ENCODE assay signal across 10 cellular contexts in genomic region chr10:110078317-110078716, GRCh38.
DNase-seq lines count a peak whose midpoint lies in the region; ATAC-seq and TF ChIP-seq lines count a peak whose summit lies in the region.
"Had no signal": no experiment of that assay in that cellular context is flagged by ENCODE, and none has a peak within 500 bp of the region (broad histone marks: within the 10 kb centered on the region; RNA-seq: fewer than 3 reads in every experiment).

No MANE protein-coding gene starts in this region.

- H3K27ac Mint-ChIP-seq in CD8-positive, alpha-beta T cell, result peak overlapping the region; percentile 96
- peak overlapping the region; percentile 89 to 90 for H3K27ac Mint-ChIP-seq in effector memory CD8-positive, alpha-beta T cell

- no peaks in the 10 kb centered on the region for H3K36me3 ChIP-seq in CD8-positive, alpha-beta T cell (ENCODE audit: insufficient read depth, low read length)
- H3K36me3 ChIP-seq in OCI-LY7 (ENCODE audit: insufficient read depth, low read length), result no peaks in the 10 kb centered on the region
- no peaks in the 10 kb centered on the region for H3K36me3 ChIP-seq in skeletal muscle tissue (ENCODE audit: control insufficient read depth in 3 of 3, insufficient read depth in 3 of 3, low read length in 3 of 3)
- H3K36me3 ChIP-seq in prostate gland, result no peaks in the 10 kb centered on the region

- ATAC-seq in CD8-positive, alpha-beta T cell, result no peak
- no peak for ATAC-seq in effector memory CD8-positive, alpha-beta T cell (replicated peaks)

- H3K9ac ChIP-seq in skeletal muscle tissue (ENCODE audit: low read depth in 1 of 3, low read length in 3 of 3), result no peak overlapping the region

- no peak for DNase-seq in CD8-positive, alpha-beta T cell
- DNase-seq in OCI-LY7 (ENCODE audit: low spot score) (no peak), NCI-H1417 (lab: John Stamatoyannopoulos, UW) (no peak), NOMO-1 (lab: John Stamatoyannopoulos, UW; ENCODE audit: unreplicated experiment in 2 of 2) (no peak), prostate gland (ENCODE audit: low spot score) (no peak)
- DNase-seq in effector memory CD8-positive, alpha-beta T cell, result no peak
- DNase-seq: DMS153, foreskin fibroblast, trophoblast cell had no signal

- intact Hi-C loops in CD8-positive, alpha-beta T cell (cut with DNase I, micrococcal nuclease), result loop anchor here (5.0 kb wide), 2 partner anchors 66 to 156 kb away; partner anchors contain the start of gene XPNPEP1 (in 1 of the 2)
- intact Hi-C loops in OCI-LY7 (cut with micrococcal nuclease; ENCODE audit: unreplicated experiment), result no loop called here
- intact Hi-C loops in prostate gland (cut with DNase I), result no loop called here

- 50% methylated on average over 3 of the region's 3 CpGs for WGBS in prostate gland

- TF ChIP-seq CTCF in CD8-positive, alpha-beta T cell (IDR thresholded peaks at IDR 0.05), result no peak
- TF ChIP-seq CTCF in OCI-LY7 (conservative IDR thresholded peaks at IDR 0.05; ENCODE audit: low read length), result no peak
- no peak for TF ChIP-seq CTCF in prostate gland (IDR thresholded peaks at IDR 0.05)

- peak overlapping the region; percentile 48 for H3K27ac ChIP-seq in CD8-positive, alpha-beta T cell (ENCODE audit: low read depth, low read length)
- no peak overlapping the region for H3K27ac ChIP-seq in OCI-LY7 (ENCODE audit: low read depth, low read length, poor library complexity, severe bottlenecking)
- H3K27ac ChIP-seq in skeletal muscle tissue (ENCODE audit: low read depth, low read length), result peak overlapping the region; percentile 51
- no peak overlapping the region for H3K27ac ChIP-seq in prostate gland

- no peaks in the 10 kb centered on the region for H3K9me3 Mint-ChIP-seq in CD8-positive, alpha-beta T cell
- H3K9me3 Mint-ChIP-seq in effector memory CD8-positive, alpha-beta T cell, result no peaks in the 10 kb centered on the region

- no peaks in the 10 kb centered on the region for H3K27me3 Mint-ChIP-seq in CD8-positive, alpha-beta T cell (ENCODE audit: low read depth)
- H3K27me3 Mint-ChIP-seq in effector memory CD8-positive, alpha-beta T cell, result no peaks in the 10 kb centered on the region

- H4K20me1 ChIP-seq in OCI-LY7 (ENCODE audit: insufficient read depth, low read length), result no peaks in the 10 kb centered on the region

- 0 out of 2 replicates have a peak overlapping the region, but pooled peaks have one; percentile 61 for H3K4me2 ChIP-seq in OCI-LY7 (ENCODE audit: low read length)

- peaks cover 87% of the 10 kb centered on the region for H3K4me1 ChIP-seq in CD8-positive, alpha-beta T cell (ENCODE audit: insufficient read depth, low read length)
- H3K4me1 ChIP-seq in OCI-LY7 (ENCODE audit: insufficient read depth, low read length, poor library complexity, severe bottlenecking) (peaks cover 58% of the 10 kb centered on the region), skeletal muscle tissue (ENCODE audit: control insufficient read depth in 3 of 3, insufficient read depth in 3 of 3, low read length in 3 of 3) (peaks cover 20 to 47% (median 33%) of the 10 kb centered on the region in 3 donors), prostate gland (replicated peaks) (no peaks in the 10 kb centered on the region)

- POLR2A ChIA-PET in CD8-positive, alpha-beta T cell (lab: Charles Lee), result interaction anchor here (1.4 to 1.5 kb wide), 2 partner anchors 70 to 71 kb away, joined by 3 to 4 read pairs; partner anchors contain the start of gene ADD3
- POLR2A ChIA-PET in OCI-LY7 (lab: Charles Lee), result interaction anchor here (0.5 to 2.9 kb wide), 12 partner anchors 10 to 71 kb away, joined by 3 to 26 read pairs (median 4); partner anchors contain the start of gene ADD3

- peak overlapping the region; percentile 17 for H3K4me3 ChIP-seq in CD8-positive, alpha-beta T cell (ENCODE audit: low read depth, low read length)
- H3K4me3 ChIP-seq in OCI-LY7 (ENCODE audit: low read depth, low read length, poor library complexity, severe bottlenecking) (no peak overlapping the region), skeletal muscle tissue (ENCODE audit: low read length in 3 of 3) (peak overlapping the region in 1 of 3 donors; percentile 19), prostate gland (no peak overlapping the region)

- H3K36me3 Mint-ChIP-seq in CD8-positive, alpha-beta T cell, result peaks cover 3% of the 10 kb centered on the region
- H3K36me3 Mint-ChIP-seq in effector memory CD8-positive, alpha-beta T cell (ENCODE audit: insufficient read depth), result peaks cover 11% of the 10 kb centered on the region

- H3K27me3 ChIP-seq in CD8-positive, alpha-beta T cell (ENCODE audit: insufficient read depth, low read length), result no peaks in the 10 kb centered on the region
- H3K27me3 ChIP-seq in skeletal muscle tissue (ENCODE audit: control insufficient read depth in 3 of 3, insufficient read depth in 3 of 3, low read length in 3 of 3) (no peaks in the 10 kb centered on the region), prostate gland (replicated peaks; ENCODE audit: insufficient read depth) (no peaks in the 10 kb centered on the region)

- H3K9me2 ChIP-seq in OCI-LY7 (ENCODE audit: insufficient read depth, low read length), result no peaks in the 10 kb centered on the region

- CTCF ChIA-PET in CD8-positive, alpha-beta T cell (lab: Charles Lee), result interaction anchor here (0.9 to 1.9 kb wide), 7 partner anchors 8 to 121 kb away, joined by 3 to 7 read pairs (median 4); no protein-coding TSS in a partner anchor
- CTCF ChIA-PET in OCI-LY7 (lab: Charles Lee; ENCODE audit: unreplicated experiment), result no interaction called here

- no TSS peak for BruUV-seq in OCI-LY7 (replicated peaks; lab: Mats Ljungman, UMichigan)

- peak overlapping the region; percentile 79 for H3K4me3 Mint-ChIP-seq in CD8-positive, alpha-beta T cell
- H3K4me3 Mint-ChIP-seq in effector memory CD8-positive, alpha-beta T cell, result peak overlapping the region; percentile 78 to 83

- no peak overlapping the region for H2AFZ ChIP-seq in OCI-LY7 (ENCODE audit: low read length)

- H3K79me2 ChIP-seq in OCI-LY7 (ENCODE audit: insufficient read depth, low read depth, low read length), result peaks cover 33% of the 10 kb centered on the region

- no peaks in the 10 kb centered on the region for H3K9me3 ChIP-seq in CD8-positive, alpha-beta T cell (ENCODE audit: low read length)
- H3K9me3 ChIP-seq in OCI-LY7 (ENCODE audit: low read length) (no peaks in the 10 kb centered on the region), skeletal muscle tissue (ENCODE audit: control insufficient read depth in 3 of 3, low read length in 3 of 3) (no peaks in the 10 kb centered on the region), prostate gland (no peaks in the 10 kb centered on the region)

- TF ChIP-seq POLR2A in prostate gland (IDR thresholded peaks at IDR 0.05), result no peak

- H3K4me1 Mint-ChIP-seq in CD8-positive, alpha-beta T cell (ENCODE audit: low read depth), result peaks cover 90% of the 10 kb centered on the region
- peaks cover 57 to 82% of the 10 kb centered on the region in 2 donors for H3K4me1 Mint-ChIP-seq in effector memory CD8-positive, alpha-beta T cell (ENCODE audit: low read depth in 2 of 2)

Comparison
In these comparisons a context has a peak if more than half of its experiments do, and no peak if none do; other contexts are left out.
1. H3K27ac ChIP-seq: peak in CD8-positive, alpha-beta T cell (single experiment) and skeletal muscle tissue (single experiment); none in OCI-LY7 (single experiment) and prostate gland (0 of 2).
2. intact Hi-C loops: an anchor here in CD8-positive, alpha-beta T cell (5.0 kb wide); none called in OCI-LY7 and prostate gland.